ENCODE assay signal across 1 cellular context in genomic region chr10:60942134-60942533, GRCh38.
TF ChIP-seq lines count a peak whose summit lies in the region.

No MANE protein-coding gene starts in this region.

TF ChIP-seq in endothelial cell of umbilical vein, 7 proteins besides CTCF, POLR2A, EP300 and RAD21:
- no peak for TF ChIP-seq POLR2AphosphoS5 (IDR thresholded peaks at IDR 0.05; ENCODE audit: insufficient read depth, low read depth, low read length)
- TF ChIP-seq MYC (IDR thresholded peaks at IDR 0.05; ENCODE audit: low read depth, low read length) = no peak
- no peak for TF ChIP-seq EZH2 (IDR thresholded peaks at IDR 0.05; ENCODE audit: borderline replicate concordance, low read depth, low read length, severe bottlenecking)
- TF ChIP-seq FOS (IDR thresholded peaks at IDR 0.05; ENCODE audit: borderline replicate concordance, insufficient read depth, low read length) = no peak
- no peak for TF ChIP-seq JUN (IDR thresholded peaks at IDR 0.05; ENCODE audit: borderline replicate concordance, insufficient read depth, insufficient read length, low read depth)
- TF ChIP-seq MAX (IDR thresholded peaks at IDR 0.05; ENCODE audit: insufficient read depth, insufficient read length) = no peak
- TF ChIP-seq GATA2 (IDR thresholded peaks at IDR 0.05; ENCODE audit: insufficient read depth, insufficient read length, low read depth, low read length) = no peak
TF ChIP-seq in endothelial cell of umbilical vein: peak in this region for 0.
